8 cellular contexts compared by ENCODE assay signal in genomic region chr4:2412534-2412884, GRCh38. TPM values are rescaled to one million over a fixed set of nuclear protein-coding genes. Genes with fewer than 3 reads are reported as not detected.
A peak's percentile ranks its signal among the peaks of the same experiment; 100 is the strongest.
DNase-seq lines count a peak whose midpoint lies in the region; ATAC-seq and TF ChIP-seq lines count a peak whose summit lies in the region.

No MANE protein-coding gene starts in this region.

- peaks cover 0 to 20% (median 0%) of the 10 kb centered on the region in 7 donors for H3K27me3 ChIP-seq in heart right ventricle
- peaks cover 28% of the 10 kb centered on the region for H3K27me3 ChIP-seq in foreskin keratinocyte
- peaks cover 14% of the 10 kb centered on the region for H3K27me3 ChIP-seq in WERI-Rb-1 (ENCODE audit: insufficient read depth, low read depth, severe bottlenecking)

- H3K36me3 ChIP-seq in heart right ventricle = no peaks in the 10 kb centered on the region
- no peaks in the 10 kb centered on the region for H3K36me3 ChIP-seq in WERI-Rb-1

- DNase-seq in heart right ventricle = no peak
- DNase-seq in cardiac septum (ENCODE audit: low spot score) = no peak
- peak; percentile 41 for DNase-seq in activated CD8-positive, alpha-beta memory T cell treated with anti-CD3 and anti-CD28 coated beads, Interleukin-2, amount 50 U/mL, for 24 hours (ENCODE audit: extremely low read depth)
- no peak for DNase-seq in foreskin keratinocyte
- DNase-seq in stimulated activated CD4-positive, alpha-beta T cell treated with anti-CD3 and anti-CD28 coated beads, Interleukin-4, amount 100 ng/mL, for 4 hours = peak; percentile 35 to 61
- DNase-seq in WERI-Rb-1 = no peak
- DNase-seq in posterior vena cava (ENCODE audit: low spot score) = no peak

- H3K27ac ChIP-seq in heart right ventricle (peak overlapping the region in 9 of 10 donors; percentile 20 to 84 (median 59)), foreskin keratinocyte (peak overlapping the region; percentile 3), WERI-Rb-1 (no peak overlapping the region)

- intact Hi-C loops in heart right ventricle (cut with DNase I) (loop anchor here in 5 of 10 donors (10.0 kb wide), 2 partner anchors 148 to 552 kb away; partner anchors contain the start of genes MXD4 (in 4 of the 5), GRK4 (in 1 of the 5) and NOP14 (in 1 of the 5)), cardiac septum (cut with DNase I) (loop anchor here (2.0 to 5.0 kb wide), 2 partner anchors 60 to 146 kb away; no protein-coding TSS in a partner anchor), posterior vena cava (cut with DNase I) (loop anchor here in 1 of 2 donors (10.0 kb wide), 1 partner anchor 148 kb away; the partner anchor contains the start of gene MXD4)

- H3K4me3 ChIP-seq in heart right ventricle (peak overlapping the region in 7 of 10 donors; percentile 16 to 39 (median 33)), WERI-Rb-1 (ENCODE audit: low read depth, low read length) (no peak overlapping the region)

- 44 to 50% methylated on average over 5 of the region's 5 CpGs for WGBS in heart right ventricle, 2 donors

- ATAC-seq in heart right ventricle = no peak
- peak; percentile 41 for ATAC-seq in HG03354 (IDR thresholded peaks at IDR 0.05; ENCODE audit: poor library complexity, severe bottlenecking, unreplicated experiment)
- no peak for ATAC-seq in foreskin keratinocyte

- TF ChIP-seq CTCF in heart right ventricle (IDR thresholded peaks at IDR 0.05) = no peak
- TF ChIP-seq CTCF in foreskin keratinocyte (conservative IDR thresholded peaks at IDR 0.05) = no peak
- TF ChIP-seq CTCF in WERI-Rb-1 (IDR thresholded peaks at IDR 0.05; ENCODE audit: low read depth, low read length) = no peak

- H3K4me1 ChIP-seq in heart right ventricle (peaks cover 11 to 57% (median 29%) of the 10 kb centered on the region in 9 donors), foreskin keratinocyte (peaks cover 6% of the 10 kb centered on the region)

- H3K9me3 ChIP-seq in heart right ventricle (no peaks in the 10 kb centered on the region), WERI-Rb-1 (ENCODE audit: severe bottlenecking) (no peaks in the 10 kb centered on the region)

RNA-seq across cellular contexts. Expression of gene ZFYVE28, which starts 5.9 kb away (rescaled TPM):
- total RNA-seq in heart right ventricle = 1 to 10 TPM; 2.3 to 9.9 (median 3.3) TPM
- polyA plus RNA-seq in heart right ventricle = 1 to 10 TPM; 3.3 to 6.3 TPM
- 4.4 TPM for total RNA-seq in cardiac septum
- 0.51 and 0.95 TPM in 2 replicates for total RNA-seq in foreskin keratinocyte
- 0.73 and 1.0 TPM in 2 replicates for polyA plus RNA-seq in foreskin keratinocyte
- 1 to 10 TPM; 7.4 to 8.4 TPM for total RNA-seq in posterior vena cava

RNA-seq across cellular contexts. Expression of gene CFAP99, which starts 6.2 kb away (rescaled TPM):
- total RNA-seq in heart right ventricle (not detected), cardiac septum (not detected), foreskin keratinocyte (not detected in 2 replicates), posterior vena cava (not detected)
- polyA plus RNA-seq in heart right ventricle (not detected), foreskin keratinocyte (not detected in 2 replicates)

RNA-seq across cellular contexts. Expression of gene RNF4, which starts 56.4 kb away (rescaled TPM):
- 10 to 100 TPM; 27.4 to 42.1 (median 30.6) TPM for total RNA-seq in heart right ventricle
- polyA plus RNA-seq in heart right ventricle = 10 to 100 TPM; 13.4 to 19.3 TPM
- 29.7 TPM for total RNA-seq in cardiac septum
- total RNA-seq in foreskin keratinocyte = 45.0 and 45.7 TPM in 2 replicates
- 26.0 and 30.1 TPM in 2 replicates for polyA plus RNA-seq in foreskin keratinocyte
- total RNA-seq in posterior vena cava = 10 to 100 TPM; 38.7 to 38.9 TPM

Comparison
In these comparisons a context has a peak if more than half of its experiments do, and no peak if none do; other contexts are left out.
1. DNase-seq: peak in activated CD8-positive, alpha-beta memory T cell treated with anti-CD3 and anti-CD28 coated beads, Interleukin-2, amount 50 U/mL, for 24 hours (single experiment) and stimulated activated CD4-positive, alpha-beta T cell treated with anti-CD3 and anti-CD28 coated beads, Interleukin-4, amount 100 ng/mL, for 4 hours (2 of 2); none in heart right ventricle (0 of 2), cardiac septum (single experiment), foreskin keratinocyte (0 of 2), WERI-Rb-1 (single experiment) and posterior vena cava (single experiment).